In genomic region chr2:212392544-212392943, GRCh38 we compare ENCODE assay signal across 17 cellular contexts.
"Had no signal": no experiment of that assay in that cellular context is flagged by ENCODE, and none has a peak within 500 bp of the region (broad histone marks: within the 10 kb centered on the region; RNA-seq: fewer than 3 reads in every experiment).

No MANE protein-coding gene starts in this region.

- H3K27me3 ChIP-seq: dorsolateral prefrontal cortex, pancreas, right lobe of liver, tibial nerve, upper lobe of left lung had no signal

- H3K4me1 ChIP-seq: lower lobe of right lung, pancreas, right lobe of liver, tibial nerve, upper lobe of left lung had no signal

- H3K4me3 Mint-ChIP-seq: immature natural killer cell; naive thymus-derived CD8-positive, alpha-beta T cell; stimulated activated naive B cell treated with anti-CD40 and anti-IgM and Interleukin-4, amounts not matched to agents 10 μg/mL and 1 μg/mL and 100 μg/mL, for 72 hours; stimulated activated naive CD8-positive, alpha-beta T cell treated with anti-CD3 and anti-CD28 coated beads, Interleukin-15, Interleukin-2, amounts not matched to agents 100 ng/mL and 50 ng/mL, for 24 hours had no signal

- H3K36me3 Mint-ChIP-seq: immature natural killer cell; naive thymus-derived CD8-positive, alpha-beta T cell; stimulated activated naive B cell treated with anti-CD40 and anti-IgM and Interleukin-4, amounts not matched to agents 10 μg/mL and 1 μg/mL and 100 μg/mL, for 72 hours had no signal

- DNase-seq: dorsolateral prefrontal cortex; effector CD4-positive, alpha-beta T cell; hypothalamus; immature natural killer cell; left ventricle myocardium superior; lower lobe of right lung; naive thymus-derived CD8-positive, alpha-beta T cell; pancreas; right lobe of liver; small intestine; stimulated activated CD4-positive, alpha-beta T cell treated with anti-CD3 and anti-CD28 coated beads, Interleukin-15, amount 100 ng/mL, for 24 hours; stimulated activated CD4-positive, alpha-beta T cell treated with anti-CD3 and anti-CD28 coated beads, Interleukin-2, amount 100 ng/mL, for 48 hours; stimulated activated naive B cell treated with anti-CD40 and anti-IgM and Interleukin-4, amounts not matched to agents 10 μg/mL and 1 μg/mL and 100 μg/mL, for 72 hours; upper lobe of left lung had no signal

- H3K27ac ChIP-seq: dorsolateral prefrontal cortex, lower lobe of right lung, pancreas, right lobe of liver, thoracic aorta, tibial nerve, upper lobe of left lung had no signal

- H3K9me3 ChIP-seq: lower lobe of right lung, pancreas, right lobe of liver, thoracic aorta, tibial nerve, upper lobe of left lung had no signal

- H3K27me3 Mint-ChIP-seq: naive thymus-derived CD8-positive, alpha-beta T cell; stimulated activated naive B cell treated with anti-CD40 and anti-IgM and Interleukin-4, amounts not matched to agents 10 μg/mL and 1 μg/mL and 100 μg/mL, for 72 hours; stimulated activated naive CD8-positive, alpha-beta T cell treated with anti-CD3 and anti-CD28 coated beads, Interleukin-15, Interleukin-2, amounts not matched to agents 100 ng/mL and 50 ng/mL, for 24 hours had no signal

- H3K36me3 ChIP-seq: lower lobe of right lung, pancreas, right lobe of liver, thoracic aorta, tibial nerve, upper lobe of left lung had no signal

- H3K4me1 Mint-ChIP-seq: immature natural killer cell; naive thymus-derived CD8-positive, alpha-beta T cell; stimulated activated naive B cell treated with anti-CD40 and anti-IgM and Interleukin-4, amounts not matched to agents 10 μg/mL and 1 μg/mL and 100 μg/mL, for 72 hours had no signal

- H3K9me3 Mint-ChIP-seq: stimulated activated naive B cell treated with anti-CD40 and anti-IgM and Interleukin-4, amounts not matched to agents 10 μg/mL and 1 μg/mL and 100 μg/mL, for 72 hours; stimulated activated naive CD8-positive, alpha-beta T cell treated with anti-CD3 and anti-CD28 coated beads, Interleukin-15, Interleukin-2, amounts not matched to agents 100 ng/mL and 50 ng/mL, for 24 hours had no signal

- H3K27ac Mint-ChIP-seq: immature natural killer cell; naive thymus-derived CD8-positive, alpha-beta T cell; stimulated activated naive B cell treated with anti-CD40 and anti-IgM and Interleukin-4, amounts not matched to agents 10 μg/mL and 1 μg/mL and 100 μg/mL, for 72 hours; stimulated activated naive CD8-positive, alpha-beta T cell treated with anti-CD3 and anti-CD28 coated beads, Interleukin-15, Interleukin-2, amounts not matched to agents 100 ng/mL and 50 ng/mL, for 24 hours had no signal

- H3K4me3 ChIP-seq: dorsolateral prefrontal cortex, lower lobe of right lung, pancreas, right lobe of liver, thoracic aorta, tibial nerve, upper lobe of left lung had no signal
